21 cellular contexts compared by ENCODE assay signal in genomic region chr11:121159721-121160120, GRCh38.
"Had no signal": no experiment of that assay in that cellular context is flagged by ENCODE, and none has a peak within 500 bp of the region (broad histone marks: within the 10 kb centered on the region; RNA-seq: fewer than 3 reads in every experiment).

No MANE protein-coding gene starts in this region.

- H3K9me3 Mint-ChIP-seq: natural killer cell treated with Interleukin-12 subunit alpha and Interleukin-12 subunit beta and Interleukin-15 and Interleukin-18, amount 100 ng/mL, for 72 hours had no signal

- H3K27me3 ChIP-seq: hepatocyte, pancreas had no signal

- H3K27me3 Mint-ChIP-seq: progenitor cell of endocrine pancreas had no signal

- DNase-seq: dermis blood vessel endothelial cell; erythroblast; foreskin melanocyte; head of caudate nucleus; kidney; left cardiac atrium; left ventricle myocardium superior; mesenchymal stem cell; midbrain; occipital lobe; pancreas; right cardiac atrium; stimulated activated CD4-positive, alpha-beta T cell treated with anti-CD3 and anti-CD28 coated beads, Interleukin-2, amount 100 ng/mL, for 48 hours; stimulated activated naive CD4-positive, alpha-beta T cell treated with Interleukin-2 at 50 U/mL for 16 hours; trophoblast cell had no signal

- H3K27ac Mint-ChIP-seq: natural killer cell treated with Interleukin-12 subunit alpha and Interleukin-12 subunit beta and Interleukin-15 and Interleukin-18, amount 100 ng/mL, for 72 hours; progenitor cell of endocrine pancreas had no signal

- H3K36me3 ChIP-seq: pancreas had no signal

- H3K9me3 ChIP-seq: pancreas had no signal

- H3K27ac ChIP-seq: hepatocyte, pancreas had no signal

- H3K79me2 ChIP-seq: hepatocyte had no signal

- FAIRE-seq: endothelial cell of umbilical vein, kidney, pancreas had no signal

- H3K36me3 Mint-ChIP-seq: natural killer cell treated with Interleukin-12 subunit alpha and Interleukin-12 subunit beta and Interleukin-15 and Interleukin-18, amount 100 ng/mL, for 72 hours had no signal

- H3K4me1 ChIP-seq: pancreas had no signal

- H3K4me2 ChIP-seq: hepatocyte, smooth muscle cell had no signal

- H3K4me3 ChIP-seq: hepatocyte, lung, pancreas, smooth muscle cell had no signal

- ATAC-seq: left cardiac atrium; left ventricle myocardium superior; natural killer cell treated with Interleukin-12 subunit alpha and Interleukin-12 subunit beta and Interleukin-15 and Interleukin-18, amount 100 ng/mL, for 72 hours; pancreas; right cardiac atrium had no signal

- H2AFZ ChIP-seq: hepatocyte had no signal

- H3K4me3 Mint-ChIP-seq: natural killer cell treated with Interleukin-12 subunit alpha and Interleukin-12 subunit beta and Interleukin-15 and Interleukin-18, amount 100 ng/mL, for 72 hours had no signal
